8 cellular contexts compared by ENCODE assay signal in the genomic region with DNA sequence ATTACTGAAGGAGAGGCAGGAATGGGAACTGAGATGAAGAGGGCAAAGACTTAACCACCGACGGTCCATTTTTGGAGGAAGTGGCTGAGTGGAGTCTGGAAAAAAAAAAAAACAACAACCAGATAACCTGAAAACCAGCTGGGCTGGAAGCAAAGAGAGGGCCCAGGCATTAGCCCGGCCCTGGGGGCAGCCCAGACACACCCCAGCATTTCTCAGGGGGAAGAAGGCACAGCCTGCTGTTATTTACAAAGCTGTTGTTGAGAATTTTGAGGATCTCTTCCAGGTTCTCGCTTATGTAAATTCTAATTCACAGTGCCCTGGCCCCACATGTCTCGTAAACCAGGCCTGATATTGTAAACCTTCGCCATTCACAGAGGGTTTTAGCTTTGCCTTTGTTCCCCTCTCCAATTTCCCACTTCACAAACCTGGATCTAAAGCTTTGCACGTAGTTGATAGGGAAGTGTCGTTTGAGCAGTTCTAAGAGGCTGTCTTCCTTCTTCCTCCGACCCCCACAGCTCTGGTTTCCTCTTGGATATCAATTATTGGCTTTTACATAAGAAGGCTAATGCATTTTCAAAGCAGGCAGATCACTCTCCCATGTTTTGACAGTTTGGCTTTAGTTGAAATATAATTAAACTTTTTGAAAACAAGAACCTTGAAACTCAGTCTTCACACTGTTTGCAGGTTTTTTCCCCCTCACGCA.
DNase-seq lines count a peak whose midpoint lies in the region; ATAC-seq and TF ChIP-seq lines count a peak whose summit lies in the region.

No MANE protein-coding gene starts in this region.

- peaks cover 3% of the 10 kb centered on the region for H3K36me3 Mint-ChIP-seq in activated CD4-positive, alpha-beta T cell treated with anti-CD3 and anti-CD28 coated beads for 36 hours (ENCODE audit: low read depth)

- WGBS in ectodermal cell, 2 experiments, result 55 to 68% methylated on average over 7 to 10 of the region's 10 CpGs
- 24 to 35% (median 31%) methylated on average over 10 of the region's 10 CpGs for WGBS in spleen, 5 donors

- peak overlapping the region; percentile 45 for H3K4me3 Mint-ChIP-seq in activated CD4-positive, alpha-beta T cell treated with anti-CD3 and anti-CD28 coated beads for 36 hours

- H3K4me1 ChIP-seq in NT2/D1 (ENCODE audit: insufficient read depth, insufficient read length), result peaks cover 15% of the 10 kb centered on the region
- H3K4me1 ChIP-seq in ectodermal cell (ENCODE audit: control insufficient read depth, insufficient read depth, low read length), result peaks cover 26% of the 10 kb centered on the region
- peaks cover 12 to 75% (median 50%) of the 10 kb centered on the region in 6 donors for H3K4me1 ChIP-seq in spleen

- CTCF ChIA-PET in activated CD4-positive, alpha-beta T cell treated with anti-CD3 and anti-CD28 coated beads for 36 hours (lab: Charles Lee), result interaction anchor here (0.6 to 1.7 kb wide), 9 partner anchors 10 to 375 kb away, joined by 3 to 6 read pairs (median 3); no protein-coding TSS in a partner anchor

- H3K9me3 Mint-ChIP-seq in activated CD4-positive, alpha-beta T cell treated with anti-CD3 and anti-CD28 coated beads for 36 hours (ENCODE audit: low read depth), result peaks cover 5% of the 10 kb centered on the region

- no peaks in the 10 kb centered on the region for H3K27me3 ChIP-seq in NT2/D1 (ENCODE audit: insufficient read depth, insufficient read length)
- peaks cover 5% of the 10 kb centered on the region for H3K27me3 ChIP-seq in ectodermal cell (ENCODE audit: control insufficient read depth, insufficient read depth, low read length, poor library complexity, severe bottlenecking)
- peaks cover 0 to 6% (median 4%) of the 10 kb centered on the region in 7 donors for H3K27me3 ChIP-seq in spleen (replicated peaks in 1 of 7)

- no peaks in the 10 kb centered on the region; the same call in 1 of the 2 replicates for H3K9me3 ChIP-seq in NT2/D1 (ENCODE audit: insufficient read depth, low read length)
- no peaks in the 10 kb centered on the region for H3K9me3 ChIP-seq in ectodermal cell (ENCODE audit: control insufficient read depth, low read length)
- H3K9me3 ChIP-seq in spleen, result no peaks in the 10 kb centered on the region

- H3K27ac ChIP-seq in ectodermal cell (ENCODE audit: insufficient read depth, low read depth, low read length, poor library complexity, severe bottlenecking), result peak overlapping the region; percentile 27
- H3K27ac ChIP-seq in spleen, result peak overlapping the region; percentile 72 to 85 (median 78)

- TF ChIP-seq CTCF in spleen (IDR thresholded peaks at IDR 0.05 in 8 of 11, conservative IDR thresholded peaks at IDR 0.05 in 3 of 11), result no peak

- peak overlapping the region; percentile 95 for H3K27ac Mint-ChIP-seq in activated CD4-positive, alpha-beta T cell treated with anti-CD3 and anti-CD28 coated beads for 36 hours

- intact Hi-C loops in activated CD4-positive, alpha-beta T cell treated with anti-CD3 and anti-CD28 coated beads for 36 hours (cut with DNase I, micrococcal nuclease), result loop anchor here (1.0 to 5.0 kb wide), 16 partner anchors 12 to 311 kb away; partner anchors contain the start of gene IRF2BP2 (in 1 of the 2)
- intact Hi-C loops in spleen (cut with DNase I; ENCODE audit: low total_unique reads), result no loop called here

- H3K36me3 ChIP-seq in NT2/D1 (ENCODE audit: insufficient read depth, insufficient read length, low read length) (no peaks in the 10 kb centered on the region), ectodermal cell (ENCODE audit: control insufficient read depth, insufficient read depth, low read length) (no peaks in the 10 kb centered on the region), spleen (no peaks in the 10 kb centered on the region)

- H3K4me1 Mint-ChIP-seq in activated CD4-positive, alpha-beta T cell treated with anti-CD3 and anti-CD28 coated beads for 36 hours, result peaks cover 65% of the 10 kb centered on the region

- ATAC-seq in activated CD4-positive, alpha-beta T cell treated with anti-CD3 and anti-CD28 coated beads for 36 hours, result no peak
- ATAC-seq in HG03457 (IDR thresholded peaks at IDR 0.05; ENCODE audit: unreplicated experiment) (no peak), GM21447 (IDR thresholded peaks at IDR 0.05; ENCODE audit: unreplicated experiment) (no peak)

- no peak for TF ChIP-seq POLR2A in spleen (IDR thresholded peaks at IDR 0.05)

- peak overlapping the region; percentile 15 for H3K9ac ChIP-seq in NT2/D1 (ENCODE audit: insufficient read length, low read depth)

- H3K4me3 ChIP-seq in NT2/D1 (ENCODE audit: insufficient read length, low read depth), result no peak overlapping the region
- H3K4me3 ChIP-seq in ectodermal cell (ENCODE audit: insufficient read depth, low read depth, low read length), result no peak overlapping the region
- H3K4me3 ChIP-seq in spleen, result peak overlapping the region in 1 of 8 donors; percentile 47

- no peak for DNase-seq in activated CD4-positive, alpha-beta T cell treated with anti-CD3 and anti-CD28 coated beads for 36 hours
- no peak for DNase-seq in activated CD4-positive, alpha-beta T cell treated with anti-CD3 and anti-CD28 coated beads, Interleukin-2, amount 50 U/mL, for 4 hours
- DNase-seq in NT2/D1 (ENCODE audit: low read depth, low spot score) (no peak), spleen (no peak), activated gamma-delta T cell treated with Interleukin-2 at 50 U/mL for 16 hours (no peak)

- POLR2A ChIA-PET in activated CD4-positive, alpha-beta T cell treated with anti-CD3 and anti-CD28 coated beads for 36 hours (lab: Charles Lee), result interaction anchor here (0.7 to 1.8 kb wide), 3 partner anchors 160 to 276 kb away, joined by 3 to 11 read pairs (median 5); no protein-coding TSS in a partner anchor

- H3K27me3 Mint-ChIP-seq in activated CD4-positive, alpha-beta T cell treated with anti-CD3 and anti-CD28 coated beads for 36 hours, result peaks cover 1% of the 10 kb centered on the region
